In genomic region chrX:12956704-12957541, GRCh38 we compare ENCODE assay signal across 1 cellular context.
A peak's percentile ranks its signal among the peaks of the same experiment; 100 is the strongest.
TF ChIP-seq lines count a peak whose summit lies in the region.

No MANE protein-coding gene starts in this region.

TF ChIP-seq in HepG2, 621 proteins besides CTCF, POLR2A, EP300 and RAD21 (continued from another document):
- TF ChIP-seq ZFP91 (CRISPR knock-in tag; IDR thresholded peaks at IDR 0.05; ENCODE audit: borderline replicate concordance), result peak; percentile 34; the same call in 1 of the 2 replicates
TF ChIP-seq in HepG2: peak in this region for 1.
